8 cellular contexts compared by ENCODE assay signal in the genomic region with DNA sequence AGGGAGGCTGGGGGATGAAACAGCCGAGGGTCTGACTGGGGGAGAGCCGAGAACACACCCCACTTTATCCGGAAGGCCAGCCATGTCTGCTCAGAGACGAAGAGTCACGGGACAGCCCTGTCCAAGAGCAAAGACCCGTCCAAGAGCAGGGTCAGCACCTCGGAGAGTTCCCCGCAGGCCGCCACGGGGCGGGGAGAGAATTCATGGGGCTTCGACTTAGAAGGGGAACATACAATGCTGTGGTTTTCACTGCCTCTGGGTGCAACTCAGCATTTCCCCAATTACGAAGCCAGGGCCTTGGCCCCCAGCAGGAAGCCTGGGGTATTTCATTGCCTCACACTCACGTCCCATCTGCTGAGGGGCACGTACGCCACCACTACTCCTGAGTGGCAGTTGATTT. TPM values are rescaled to one million over a fixed set of nuclear protein-coding genes. Genes with fewer than 3 reads are reported as not detected.
DNase-seq lines count a peak whose midpoint lies in the region; ATAC-seq and TF ChIP-seq lines count a peak whose summit lies in the region.

No MANE protein-coding gene starts in this region.

- peaks cover 10% of the 10 kb centered on the region for H3K27me3 Mint-ChIP-seq in activated B cell treated with CpG ODN at 0.5 μM for 24 hours

- DNase-seq in A673 (ENCODE audit: low spot score) (peak; percentile 21), activated B cell treated with CpG ODN at 0.5 μM for 24 hours (no peak), left cardiac atrium (peak; percentile 38), ureter (ENCODE audit: low spot score) (no peak), lower leg skin (ENCODE audit: low spot score in 2 of 2) (no peak)
- DNase-seq in stimulated activated CD8-positive, alpha-beta memory T cell treated with anti-CD3 and anti-CD28 coated beads, Interleukin-4, amount 100 ng/mL, for 48 hours, result peak; percentile 61

- H3K36me3 Mint-ChIP-seq in activated B cell treated with CpG ODN at 0.5 μM for 24 hours (ENCODE audit: low read depth), result no peaks in the 10 kb centered on the region

- 14 to 15% methylated on average over 16 of the region's 16 CpGs for WGBS in lower leg skin, 2 donors

- no peaks in the 10 kb centered on the region for H3K27me3 ChIP-seq in A673 (replicated peaks; ENCODE audit: insufficient read depth, low read depth, low read length, poor library complexity)

- H3K4me3 Mint-ChIP-seq in activated B cell treated with CpG ODN at 0.5 μM for 24 hours, result no peak overlapping the region

- H3K4me1 Mint-ChIP-seq in activated B cell treated with CpG ODN at 0.5 μM for 24 hours, result no peaks in the 10 kb centered on the region

- H3K36me3 ChIP-seq in A673 (ENCODE audit: insufficient read depth, low read length, poor library complexity, severe bottlenecking) (no peaks in the 10 kb centered on the region), HEK293 (ENCODE audit: control insufficient read depth in 2 of 2, insufficient read depth in 1 of 2, low read length in 2 of 2) (no peaks in the 10 kb centered on the region)

- no peak for TF ChIP-seq POLR2A in lower leg skin (IDR thresholded peaks at IDR 0.05)

- no TSS peak for BruUV-seq in A673 (replicated peaks; lab: Mats Ljungman, UMichigan)

- H3K4me1 ChIP-seq in A673 (ENCODE audit: insufficient read depth, low read length, poor library complexity, severe bottlenecking), result no peaks in the 10 kb centered on the region
- no peaks in the 10 kb centered on the region for H3K4me1 ChIP-seq in HEK293 (ENCODE audit: control insufficient read depth, insufficient read depth, low read length)

- no peaks in the 10 kb centered on the region for H3K9me3 Mint-ChIP-seq in activated B cell treated with CpG ODN at 0.5 μM for 24 hours

- ATAC-seq in activated B cell treated with CpG ODN at 0.5 μM for 24 hours (ENCODE audit: low read depth), result peak; percentile 72
- ATAC-seq in left cardiac atrium, result peak; percentile 48 to 71
- ATAC-seq in HG03520 (IDR thresholded peaks at IDR 0.05; ENCODE audit: unreplicated experiment), result no peak

- no peak for TF ChIP-seq CTCF in A673 (conservative IDR thresholded peaks at IDR 0.05; ENCODE audit: low read depth, low read length)
- TF ChIP-seq CTCF in HEK293 (tag by site-specific recombination; IDR thresholded peaks at IDR 0.05), result no peak
- no peak for TF ChIP-seq CTCF in activated B cell treated with CpG ODN at 0.5 μM for 24 hours (IDR thresholded peaks at IDR 0.05)
- TF ChIP-seq CTCF in lower leg skin (IDR thresholded peaks at IDR 0.05), result no peak

- CTCF ChIA-PET in A673 (lab: Charles Lee) (no interaction called here), HEK293 (lab: Yijun Ruan, JAX) (no interaction called here), activated B cell treated with CpG ODN at 0.5 μM for 24 hours (lab: Charles Lee) (no interaction called here)

- POLR2A ChIA-PET in A673 (lab: Charles Lee; ENCODE audit: low non-redundant PET) (no interaction called here), HEK293 (lab: Yijun Ruan, JAX) (no interaction called here), activated B cell treated with CpG ODN at 0.5 μM for 24 hours (lab: Charles Lee) (no interaction called here)

- H3K27ac ChIP-seq in A673 (ENCODE audit: low read depth, low read length, poor library complexity, severe bottlenecking) (no peak overlapping the region), HEK293 (ENCODE audit: extremely low read depth, low read depth, low read length) (no peak overlapping the region)

- intact Hi-C loops in A673 (cut with micrococcal nuclease; ENCODE audit: unreplicated experiment) (no loop called here), activated B cell treated with CpG ODN at 0.5 μM for 24 hours (cut with micrococcal nuclease) (no loop called here), left cardiac atrium (cut with DNase I) (no loop called here), lower leg skin (cut with DNase I; ENCODE audit: low total_unique reads) (no loop called here)

- H3K4me3 ChIP-seq in A673 (ENCODE audit: low read depth, low read length, poor library complexity, severe bottlenecking) (no peak overlapping the region), HEK293 (ENCODE audit: low read depth, low read length) (no peak overlapping the region), lower leg skin (ENCODE audit: low read depth, poor library complexity, severe bottlenecking) (no peak overlapping the region)

- H3K9me3 ChIP-seq in A673 (ENCODE audit: low read depth, low read length, poor library complexity, severe bottlenecking) (no peaks in the 10 kb centered on the region), HEK293 (ENCODE audit: control insufficient read depth, insufficient read depth, low read depth, low read length) (no peaks in the 10 kb centered on the region)

- H3K27ac Mint-ChIP-seq in activated B cell treated with CpG ODN at 0.5 μM for 24 hours, result no peak overlapping the region

TF ChIP-seq in HEK293, 187 proteins besides CTCF, POLR2A, EP300 and RAD21:
- TF ChIP-seq, protein P1, sequence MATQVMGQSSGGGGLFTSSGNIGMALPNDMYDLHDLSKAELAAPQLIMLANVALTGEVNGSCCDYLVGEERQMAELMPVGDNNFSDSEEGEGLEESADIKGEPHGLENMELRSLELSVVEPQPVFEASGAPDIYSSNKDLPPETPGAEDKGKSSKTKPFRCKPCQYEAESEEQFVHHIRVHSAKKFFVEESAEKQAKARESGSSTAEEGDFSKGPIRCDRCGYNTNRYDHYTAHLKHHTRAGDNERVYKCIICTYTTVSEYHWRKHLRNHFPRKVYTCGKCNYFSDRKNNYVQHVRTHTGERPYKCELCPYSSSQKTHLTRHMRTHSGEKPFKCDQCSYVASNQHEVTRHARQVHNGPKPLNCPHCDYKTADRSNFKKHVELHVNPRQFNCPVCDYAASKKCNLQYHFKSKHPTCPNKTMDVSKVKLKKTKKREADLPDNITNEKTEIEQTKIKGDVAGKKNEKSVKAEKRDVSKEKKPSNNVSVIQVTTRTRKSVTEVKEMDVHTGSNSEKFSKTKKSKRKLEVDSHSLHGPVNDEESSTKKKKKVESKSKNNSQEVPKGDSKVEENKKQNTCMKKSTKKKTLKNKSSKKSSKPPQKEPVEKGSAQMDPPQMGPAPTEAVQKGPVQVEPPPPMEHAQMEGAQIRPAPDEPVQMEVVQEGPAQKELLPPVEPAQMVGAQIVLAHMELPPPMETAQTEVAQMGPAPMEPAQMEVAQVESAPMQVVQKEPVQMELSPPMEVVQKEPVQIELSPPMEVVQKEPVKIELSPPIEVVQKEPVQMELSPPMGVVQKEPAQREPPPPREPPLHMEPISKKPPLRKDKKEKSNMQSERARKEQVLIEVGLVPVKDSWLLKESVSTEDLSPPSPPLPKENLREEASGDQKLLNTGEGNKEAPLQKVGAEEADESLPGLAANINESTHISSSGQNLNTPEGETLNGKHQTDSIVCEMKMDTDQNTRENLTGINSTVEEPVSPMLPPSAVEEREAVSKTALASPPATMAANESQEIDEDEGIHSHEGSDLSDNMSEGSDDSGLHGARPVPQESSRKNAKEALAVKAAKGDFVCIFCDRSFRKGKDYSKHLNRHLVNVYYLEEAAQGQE (tag by site-specific recombination; IDR thresholded peaks at IDR 0.05), result peak; percentile 91
- TF ChIP-seq ZNF521 (tag by site-specific recombination; IDR thresholded peaks at IDR 0.05), result no peak

RNA-seq across cellular contexts. Expression of a gene that starts 59.3 kb away (rescaled TPM):
- total RNA-seq in A673 (2021), result 1.4 and 1.9 TPM in 2 replicates
- not detected in 2 replicates for total RNA-seq in activated B cell treated with CpG ODN at 0.5 μM for 24 hours
- total RNA-seq in left cardiac atrium, result under 1 TPM; 0.05 to 0.09 TPM
- 0.91 TPM for total RNA-seq in ureter
- not detected for total RNA-seq in lower leg skin

Comparison
In these comparisons a context has a peak if more than half of its experiments do, and no peak if none do; other contexts are left out.
1. DNase-seq: peak in A673 (single experiment), left cardiac atrium (single experiment) and stimulated activated CD8-positive, alpha-beta memory T cell treated with anti-CD3 and anti-CD28 coated beads, Interleukin-4, amount 100 ng/mL, for 48 hours (single experiment); none in activated B cell treated with CpG ODN at 0.5 μM for 24 hours (single experiment), ureter (single experiment) and lower leg skin (0 of 2).